In the genomic region with DNA sequence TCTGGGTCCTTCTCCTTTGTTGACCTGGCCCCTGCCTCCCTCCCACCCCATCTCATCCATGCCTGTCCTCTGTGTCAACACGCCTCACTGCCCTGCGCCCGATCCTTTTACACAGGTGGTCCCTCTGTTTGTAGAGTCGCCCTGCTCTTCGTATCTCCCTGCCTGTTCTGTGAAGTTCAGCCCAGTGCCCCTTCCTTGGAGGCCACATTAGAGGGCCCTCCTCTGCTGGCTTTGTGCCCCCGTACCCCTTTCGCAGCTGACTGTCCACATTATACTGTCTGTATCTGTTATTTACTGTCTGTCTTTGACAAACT, we compare ENCODE assay signal across 1 cellular context.
TF ChIP-seq lines count a peak whose summit lies in the region.

No MANE protein-coding gene starts in this region.

TF ChIP-seq in HepG2, 621 proteins besides CTCF, POLR2A, EP300 and RAD21 (continued from another document):
- no peak for TF ChIP-seq EZH2 (conservative IDR thresholded peaks at IDR 0.05; ENCODE audit: low read depth, low read length)
- TF ChIP-seq, protein P1, sequence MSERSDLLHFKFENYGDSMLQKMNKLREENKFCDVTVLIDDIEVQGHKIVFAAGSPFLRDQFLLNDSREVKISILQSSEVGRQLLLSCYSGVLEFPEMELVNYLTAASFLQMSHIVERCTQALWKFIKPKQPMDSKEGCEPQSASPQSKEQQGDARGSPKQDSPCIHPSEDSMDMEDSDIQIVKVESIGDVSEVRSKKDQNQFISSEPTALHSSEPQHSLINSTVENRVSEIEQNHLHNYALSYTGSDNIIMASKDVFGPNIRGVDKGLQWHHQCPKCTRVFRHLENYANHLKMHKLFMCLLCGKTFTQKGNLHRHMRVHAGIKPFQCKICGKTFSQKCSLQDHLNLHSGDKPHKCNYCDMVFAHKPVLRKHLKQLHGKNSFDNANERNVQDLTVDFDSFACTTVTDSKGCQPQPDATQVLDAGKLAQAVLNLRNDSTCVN (CRISPR knock-in tag; IDR thresholded peaks at IDR 0.05; ENCODE audit: borderline replicate concordance): no peak
- TF ChIP-seq BRD4 (CRISPR knock-in tag; IDR thresholded peaks at IDR 0.05): no peak
- TF ChIP-seq, protein P2, sequence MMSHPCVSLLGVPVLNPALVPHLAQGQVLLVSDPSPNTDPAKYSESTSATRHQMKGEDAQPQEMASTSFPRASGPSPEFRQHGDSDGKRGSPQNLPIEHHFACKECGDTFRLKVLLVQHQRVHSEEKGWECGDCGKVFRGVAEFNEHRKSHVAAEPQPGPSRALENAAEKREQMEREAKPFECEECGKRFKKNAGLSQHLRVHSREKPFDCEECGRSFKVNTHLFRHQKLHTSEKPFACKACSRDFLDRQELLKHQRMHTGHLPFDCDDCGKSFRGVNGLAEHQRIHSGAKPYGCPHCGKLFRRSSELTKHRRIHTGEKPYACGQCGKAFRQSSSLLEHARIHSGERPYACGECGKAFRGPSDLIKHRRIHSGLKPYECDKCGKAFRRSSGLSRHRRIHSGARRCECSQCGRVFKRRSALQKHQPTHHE (CRISPR knock-in tag; IDR thresholded peaks at IDR 0.05; ENCODE audit: borderline replicate concordance): no peak
- no peak for TF ChIP-seq SNAPC2 (CRISPR knock-in tag; IDR thresholded peaks at IDR 0.05)
